ENCODE assay signal across 15 cellular contexts in the genomic region with DNA sequence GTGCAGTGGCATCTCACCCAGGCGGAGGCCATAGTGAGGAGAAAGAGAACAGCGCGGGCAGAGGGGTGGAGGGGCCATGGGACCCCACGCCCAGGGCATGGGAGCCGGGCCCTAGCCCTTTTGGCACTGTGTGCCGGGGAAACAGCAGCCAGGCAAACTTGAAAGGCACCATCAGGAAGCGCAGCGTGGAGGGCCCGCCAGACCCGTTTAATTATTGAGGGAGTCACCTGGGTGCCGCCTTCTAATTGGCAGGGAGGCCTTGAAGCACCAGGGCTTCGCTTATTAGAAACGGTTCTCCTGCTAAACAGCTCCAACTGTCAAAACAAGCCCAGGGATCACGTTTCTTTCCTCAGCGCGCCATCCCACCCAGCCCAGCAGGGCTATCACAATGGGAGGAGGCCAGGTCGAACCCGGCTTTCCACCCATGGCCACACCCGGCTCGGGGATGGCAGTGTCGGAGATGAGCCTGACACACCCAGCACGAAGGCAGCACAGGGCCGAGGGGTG.
DNase-seq lines count a peak whose midpoint lies in the region; ATAC-seq, FAIRE-seq and TF ChIP-seq lines count a peak whose summit lies in the region.
"Had no signal": no experiment of that assay in that cellular context is flagged by ENCODE, and none has a peak within 500 bp of the region (broad histone marks: within the 10 kb centered on the region; RNA-seq: fewer than 3 reads in every experiment).

No MANE protein-coding gene starts in this region.

- ATAC-seq in HG02970 (IDR thresholded peaks at IDR 0.05; ENCODE audit: low FRiP score, unreplicated experiment) (no peak), HG02840 (IDR thresholded peaks at IDR 0.05; ENCODE audit: low FRiP score, unreplicated experiment) (no peak)
- ATAC-seq: activated CD8-positive, alpha-beta T cell treated with anti-CD3 and anti-CD28 coated beads for 36 hours; HCT116 had no signal

- no peaks in the 10 kb centered on the region for H3K36me3 ChIP-seq in HEK293 (ENCODE audit: control insufficient read depth in 2 of 2, insufficient read depth in 1 of 2, low read length in 2 of 2)
- H3K36me3 ChIP-seq: cardiac muscle cell, ovary, thoracic aorta had no signal

- no peak for TF ChIP-seq CTCF in HEK293 (tag by site-specific recombination; IDR thresholded peaks at IDR 0.05)
- TF ChIP-seq CTCF in nephron (IDR thresholded peaks at IDR 0.05; ENCODE audit: unreplicated experiment in 3 of 3): no peak
- TF ChIP-seq CTCF in D721Med (IDR thresholded peaks at IDR 0.05; ENCODE audit: insufficient read depth, missing control alignments): no peak

- H3K27me3 Mint-ChIP-seq in nephron (ENCODE audit: low read depth): peaks cover 5% of the 10 kb centered on the region
- H3K27me3 Mint-ChIP-seq: activated CD8-positive, alpha-beta T cell treated with anti-CD3 and anti-CD28 coated beads for 36 hours had no signal

- peaks cover 62% of the 10 kb centered on the region for H3K4me1 Mint-ChIP-seq in nephron

- H3K4me3 ChIP-seq in HEK293 (ENCODE audit: low read depth, low read length): no peak overlapping the region
- H3K4me3 ChIP-seq: cardiac muscle cell, ovary, thoracic aorta had no signal

- H3K9me3 Mint-ChIP-seq in nephron: no peaks in the 10 kb centered on the region
- H3K9me3 Mint-ChIP-seq: activated CD8-positive, alpha-beta T cell treated with anti-CD3 and anti-CD28 coated beads for 36 hours had no signal

- CTCF ChIA-PET in HEK293 (lab: Yijun Ruan, JAX): interaction anchor here (1.7 kb wide), 1 partner anchor 49 kb away, joined by 6 read pairs; no protein-coding TSS in a partner anchor

- no peak for FAIRE-seq in D721Med (lab: Jason Lieb, UNC)

- H3K4me3 Mint-ChIP-seq in nephron: peak overlapping the region in 1 of 3 experiments; percentile 10
- H3K4me3 Mint-ChIP-seq: activated CD8-positive, alpha-beta T cell treated with anti-CD3 and anti-CD28 coated beads for 36 hours had no signal

- H3K27ac ChIP-seq in HEK293 (ENCODE audit: extremely low read depth, low read depth, low read length): no peak overlapping the region
- H3K27ac ChIP-seq: ovary, thoracic aorta had no signal

- no peaks in the 10 kb centered on the region for H3K4me1 ChIP-seq in HEK293 (ENCODE audit: control insufficient read depth, insufficient read depth, low read length)

- no peaks in the 10 kb centered on the region for H3K9me3 ChIP-seq in HEK293 (ENCODE audit: control insufficient read depth, insufficient read depth, low read depth, low read length)
- H3K9me3 ChIP-seq: ovary, thoracic aorta had no signal

- no peaks in the 10 kb centered on the region for H3K36me3 Mint-ChIP-seq in nephron (ENCODE audit: low read depth)

- DNase-seq in NCI-H2029 treated with DMSO at 0.1 percent for 48 hours (lab: John Stamatoyannopoulos, UW) (peak; percentile 62), NCI-H748 (lab: John Stamatoyannopoulos, UW; ENCODE audit: unreplicated experiment) (peak; percentile 97), D721Med (ENCODE audit: insufficient read length, low spot score) (no peak), amniotic stem cell (lab: John Stamatoyannopoulos, UW) (no peak)
- DNase-seq: activated CD8-positive, alpha-beta T cell treated with anti-CD3 and anti-CD28 coated beads for 36 hours; NCI-H82; ovary; stimulated activated CD4-positive, alpha-beta T cell treated with anti-CD3 and anti-CD28 coated beads, Interleukin-2, amount 100 ng/mL, for 48 hours had no signal

- H3K27ac Mint-ChIP-seq in nephron: peak overlapping the region in 2 of 3 experiments; percentile 21 to 69
- H3K27ac Mint-ChIP-seq: activated CD8-positive, alpha-beta T cell treated with anti-CD3 and anti-CD28 coated beads for 36 hours had no signal

- POLR2A ChIA-PET in HEK293 (lab: Yijun Ruan, JAX): no interaction called here

TF ChIP-seq in HEK293, 187 proteins besides CTCF, POLR2A, EP300 and RAD21:
- no peak for TF ChIP-seq ZNF560 (tag by site-specific recombination; IDR thresholded peaks at IDR 0.05; ENCODE audit: borderline replicate concordance)
- TF ChIP-seq ZBTB8A (tag by site-specific recombination; IDR thresholded peaks at IDR 0.05): peak; percentile 47; the same call in 1 of the 2 replicates
- TF ChIP-seq, protein P1, sequence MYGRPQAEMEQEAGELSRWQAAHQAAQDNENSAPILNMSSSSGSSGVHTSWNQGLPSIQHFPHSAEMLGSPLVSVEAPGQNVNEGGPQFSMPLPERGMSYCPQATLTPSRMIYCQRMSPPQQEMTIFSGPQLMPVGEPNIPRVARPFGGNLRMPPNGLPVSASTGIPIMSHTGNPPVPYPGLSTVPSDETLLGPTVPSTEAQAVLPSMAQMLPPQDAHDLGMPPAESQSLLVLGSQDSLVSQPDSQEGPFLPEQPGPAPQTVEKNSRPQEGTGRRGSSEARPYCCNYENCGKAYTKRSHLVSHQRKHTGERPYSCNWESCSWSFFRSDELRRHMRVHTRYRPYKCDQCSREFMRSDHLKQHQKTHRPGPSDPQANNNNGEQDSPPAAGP (tag by site-specific recombination; IDR thresholded peaks at IDR 0.05): peak; percentile 95
- TF ChIP-seq, protein P2, sequence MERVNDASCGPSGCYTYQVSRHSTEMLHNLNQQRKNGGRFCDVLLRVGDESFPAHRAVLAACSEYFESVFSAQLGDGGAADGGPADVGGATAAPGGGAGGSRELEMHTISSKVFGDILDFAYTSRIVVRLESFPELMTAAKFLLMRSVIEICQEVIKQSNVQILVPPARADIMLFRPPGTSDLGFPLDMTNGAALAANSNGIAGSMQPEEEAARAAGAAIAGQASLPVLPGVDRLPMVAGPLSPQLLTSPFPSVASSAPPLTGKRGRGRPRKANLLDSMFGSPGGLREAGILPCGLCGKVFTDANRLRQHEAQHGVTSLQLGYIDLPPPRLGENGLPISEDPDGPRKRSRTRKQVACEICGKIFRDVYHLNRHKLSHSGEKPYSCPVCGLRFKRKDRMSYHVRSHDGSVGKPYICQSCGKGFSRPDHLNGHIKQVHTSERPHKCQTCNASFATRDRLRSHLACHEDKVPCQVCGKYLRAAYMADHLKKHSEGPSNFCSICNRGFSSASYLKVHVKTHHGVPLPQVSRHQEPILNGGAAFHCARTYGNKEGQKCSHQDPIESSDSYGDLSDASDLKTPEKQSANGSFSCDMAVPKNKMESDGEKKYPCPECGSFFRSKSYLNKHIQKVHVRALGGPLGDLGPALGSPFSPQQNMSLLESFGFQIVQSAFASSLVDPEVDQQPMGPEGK (tag by site-specific recombination; IDR thresholded peaks at IDR 0.05): peak; percentile 8; the same call in 1 of the 2 replicates
- no peak for TF ChIP-seq ZNF10 (tag by site-specific recombination; IDR thresholded peaks at IDR 0.05)
- TF ChIP-seq WT1 (tag by site-specific recombination; IDR thresholded peaks at IDR 0.05): peak; percentile 90
- TF ChIP-seq RBAK (tag by site-specific recombination; IDR thresholded peaks at IDR 0.05): no peak
- TF ChIP-seq ZBTB17 (tag by site-specific recombination; IDR thresholded peaks at IDR 0.05): no peak
- TF ChIP-seq ZFP69B (tag by site-specific recombination; IDR thresholded peaks at IDR 0.05): peak; percentile 51; the same call in 1 of the 2 replicates
- TF ChIP-seq KLF1 (tag by site-specific recombination; IDR thresholded peaks at IDR 0.05): peak; percentile 98
- peak; percentile 34; the same call in 1 of the 2 replicates for TF ChIP-seq KLF10 (tag by site-specific recombination; IDR thresholded peaks at IDR 0.05)
- peak; percentile 98 for TF ChIP-seq ZIC2 (tag by site-specific recombination; IDR thresholded peaks at IDR 0.05)
- TF ChIP-seq, protein P3, sequence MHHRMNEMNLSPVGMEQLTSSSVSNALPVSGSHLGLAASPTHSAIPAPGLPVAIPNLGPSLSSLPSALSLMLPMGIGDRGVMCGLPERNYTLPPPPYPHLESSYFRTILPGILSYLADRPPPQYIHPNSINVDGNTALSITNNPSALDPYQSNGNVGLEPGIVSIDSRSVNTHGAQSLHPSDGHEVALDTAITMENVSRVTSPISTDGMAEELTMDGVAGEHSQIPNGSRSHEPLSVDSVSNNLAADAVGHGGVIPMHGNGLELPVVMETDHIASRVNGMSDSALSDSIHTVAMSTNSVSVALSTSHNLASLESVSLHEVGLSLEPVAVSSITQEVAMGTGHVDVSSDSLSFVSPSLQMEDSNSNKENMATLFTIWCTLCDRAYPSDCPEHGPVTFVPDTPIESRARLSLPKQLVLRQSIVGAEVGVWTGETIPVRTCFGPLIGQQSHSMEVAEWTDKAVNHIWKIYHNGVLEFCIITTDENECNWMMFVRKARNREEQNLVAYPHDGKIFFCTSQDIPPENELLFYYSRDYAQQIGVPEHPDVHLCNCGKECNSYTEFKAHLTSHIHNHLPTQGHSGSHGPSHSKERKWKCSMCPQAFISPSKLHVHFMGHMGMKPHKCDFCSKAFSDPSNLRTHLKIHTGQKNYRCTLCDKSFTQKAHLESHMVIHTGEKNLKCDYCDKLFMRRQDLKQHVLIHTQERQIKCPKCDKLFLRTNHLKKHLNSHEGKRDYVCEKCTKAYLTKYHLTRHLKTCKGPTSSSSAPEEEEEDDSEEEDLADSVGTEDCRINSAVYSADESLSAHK (tag by site-specific recombination; IDR thresholded peaks at IDR 0.05): peak; percentile 96
- TF ChIP-seq SP7 (tag by site-specific recombination; IDR thresholded peaks at IDR 0.05): peak; percentile 95
- TF ChIP-seq, protein P4, sequence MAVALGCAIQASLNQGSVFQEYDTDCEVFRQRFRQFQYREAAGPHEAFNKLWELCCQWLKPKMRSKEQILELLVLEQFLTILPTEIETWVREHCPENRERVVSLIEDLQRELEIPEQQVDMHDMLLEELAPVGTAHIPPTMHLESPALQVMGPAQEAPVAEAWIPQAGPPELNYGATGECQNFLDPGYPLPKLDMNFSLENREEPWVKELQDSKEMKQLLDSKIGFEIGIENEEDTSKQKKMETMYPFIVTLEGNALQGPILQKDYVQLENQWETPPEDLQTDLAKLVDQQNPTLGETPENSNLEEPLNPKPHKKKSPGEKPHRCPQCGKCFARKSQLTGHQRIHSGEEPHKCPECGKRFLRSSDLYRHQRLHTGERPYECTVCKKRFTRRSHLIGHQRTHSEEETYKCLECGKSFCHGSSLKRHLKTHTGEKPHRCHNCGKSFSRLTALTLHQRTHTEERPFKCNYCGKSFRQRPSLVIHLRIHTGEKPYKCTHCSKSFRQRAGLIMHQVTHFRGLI (tag by site-specific recombination; IDR thresholded peaks at IDR 0.05): 0 out of 2 replicates have a peak, but pooled peaks have one; percentile 20
- TF ChIP-seq ZNF600 (tag by site-specific recombination; IDR thresholded peaks at IDR 0.05): 0 out of 2 replicates have a peak, but pooled peaks have one; percentile 49
- TF ChIP-seq ZNF423 (tag by site-specific recombination; IDR thresholded peaks at IDR 0.05): peak; percentile 43; the same call in 1 of the 2 replicates

Comparison
In these comparisons a context has a peak if more than half of its experiments do, and no peak if none do; other contexts are left out.
1. DNase-seq: peak in NCI-H2029 treated with DMSO at 0.1 percent for 48 hours (single experiment) and NCI-H748 (single experiment); none in D721Med (single experiment) and amniotic stem cell (single experiment).